Comparison of ENCODE assay signal across 19 cellular contexts in the genomic region with DNA sequence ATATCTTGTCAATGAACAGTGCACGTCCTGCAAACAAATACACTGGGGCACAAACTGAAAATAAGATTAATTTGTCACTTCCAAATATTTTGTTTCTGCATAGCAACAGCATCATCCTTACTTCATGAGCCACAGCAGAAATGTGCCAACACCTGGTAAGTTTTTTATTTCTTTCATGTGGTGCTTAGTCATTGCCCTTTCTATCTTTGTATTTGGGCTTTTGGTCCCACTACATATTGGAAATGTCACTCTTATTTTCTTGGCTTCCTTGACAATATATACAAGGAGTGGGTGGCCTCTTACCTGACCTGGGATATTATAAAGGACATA.
"Had no signal": no experiment of that assay in that cellular context is flagged by ENCODE, and none has a peak within 500 bp of the region (broad histone marks: within the 10 kb centered on the region; RNA-seq: fewer than 3 reads in every experiment).

No MANE protein-coding gene starts in this region.

- H3K4me3 ChIP-seq: cardiac muscle cell, heart right ventricle, left ventricle myocardium inferior, mucosa of descending colon, neural progenitor cell, prostate gland, right atrium auricular region, tibial nerve, uterus had no signal

- DNase-seq: activated CD4-positive, alpha-beta memory T cell treated with anti-CD3 and anti-CD28 coated beads, Interleukin-2, amount 10 ng/mL, durations not matched to agents 7 days and 5 days; activated CD4-positive, alpha-beta T cell treated with anti-CD3 and anti-CD28 coated beads for 36 hours; activated CD8-positive, alpha-beta memory T cell treated with anti-CD3 and anti-CD28 coated beads, Interleukin-2, amount 10 ng/mL, durations not matched to agents 7 days and 5 days; activated naive CD4-positive, alpha-beta T cell; activated naive CD8-positive, alpha-beta T cell treated with anti-CD3 and anti-CD28 coated beads for 36 hours; amniotic stem cell; effector CD8-positive, alpha-beta T cell; heart right ventricle; left ventricle myocardium inferior; mucosa of descending colon; naive B cell; stimulated activated CD4-positive, alpha-beta T cell treated with anti-CD3 and anti-CD28 coated beads, Interleukin-2, amount 100 ng/mL, for 24 hours; stimulated activated naive CD4-positive, alpha-beta T cell treated with Interleukin-2 at 50 U/mL for 16 hours; uterus had no signal

- ATAC-seq: activated CD4-positive, alpha-beta T cell treated with anti-CD3 and anti-CD28 coated beads for 36 hours; activated CD8-positive, alpha-beta memory T cell treated with anti-CD3 and anti-CD28 coated beads, Interleukin-2, amount 10 ng/mL, durations not matched to agents 7 days and 5 days; heart right ventricle; mucosa of descending colon had no signal
